Comparison of ENCODE assay signal across 9 cellular contexts in the genomic region with DNA sequence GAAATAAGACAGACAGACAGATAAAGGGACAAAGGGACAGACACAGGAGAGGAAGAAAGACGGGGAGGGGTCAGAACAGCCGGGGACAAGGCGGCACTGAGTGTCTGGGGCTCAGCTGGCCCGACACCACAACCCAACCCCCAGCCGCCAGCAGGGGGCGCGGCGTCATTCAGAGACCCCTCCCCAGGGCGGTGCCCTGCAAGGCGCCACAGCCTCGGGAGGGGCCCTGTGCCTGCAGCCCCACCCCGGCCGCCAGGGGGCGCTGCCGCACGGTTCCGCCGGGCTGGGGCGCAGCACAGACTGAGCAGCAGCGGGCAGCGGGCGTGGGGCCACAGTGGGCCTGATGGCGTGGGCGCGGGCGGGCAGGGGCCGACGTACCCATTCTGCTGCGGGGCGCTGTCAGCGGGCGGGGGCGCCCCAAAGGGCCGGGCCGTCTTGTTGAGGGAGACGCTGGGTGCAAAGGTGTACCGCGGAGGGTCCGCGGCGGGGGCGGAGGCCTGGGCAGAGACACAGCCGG. TPM values are rescaled to one million over a fixed set of nuclear protein-coding genes. Genes with fewer than 3 reads are reported as not detected.
A peak's percentile ranks its signal among the peaks of the same experiment; 100 is the strongest.
DNase-seq lines count a peak whose midpoint lies in the region; ATAC-seq, FAIRE-seq and TF ChIP-seq lines count a peak whose summit lies in the region.
"Had no signal": no experiment of that assay in that cellular context is flagged by ENCODE, and none has a peak within 500 bp of the region (broad histone marks: within the 10 kb centered on the region; RNA-seq: fewer than 3 reads in every experiment).

No MANE protein-coding gene starts in this region.

- peaks cover 16% of the 10 kb centered on the region for H3K36me3 Mint-ChIP-seq in activated naive CD8-positive, alpha-beta T cell treated with anti-CD3 and anti-CD28 coated beads, Interleukin-2, amount 50 U/mL, for 24 hours (ENCODE audit: low read depth)

- DNase-seq in D721Med (ENCODE audit: insufficient read length, low spot score), result peak; percentile 57
- peak; percentile 98 for DNase-seq in HuH-7 (ENCODE audit: low spot score)
- DNase-seq in activated naive CD8-positive, alpha-beta T cell treated with anti-CD3 and anti-CD28 coated beads, Interleukin-2, amount 50 U/mL, for 24 hours, result peak; percentile 64
- peak in 1 of 2 donors; percentile 85 for DNase-seq in left lung
- DNase-seq in SW480 (ENCODE audit: low spot score), result no peak
- DNase-seq in omental fat pad (ENCODE audit: low spot score), result no peak
- no peak for DNase-seq in GOT3 (lab: John Stamatoyannopoulos, UW)
- no peak for DNase-seq in cerebellum (ENCODE audit: low spot score)

- TF ChIP-seq CTCF in D721Med (IDR thresholded peaks at IDR 0.05; ENCODE audit: insufficient read depth, missing control alignments) (peak; percentile 21), left lung (IDR thresholded peaks at IDR 0.05) (peak; percentile 47 to 69), omental fat pad (IDR thresholded peaks at IDR 0.05) (no peak)

- peak; percentile 6 for ATAC-seq in activated naive CD8-positive, alpha-beta T cell treated with anti-CD3 and anti-CD28 coated beads, Interleukin-2, amount 50 U/mL, for 24 hours
- no peak for ATAC-seq in left lung
- ATAC-seq in omental fat pad (ENCODE audit: low FRiP score), result no peak

- H3K27me3 ChIP-seq in left lung, result no peaks in the 10 kb centered on the region

- no peaks in the 10 kb centered on the region for H3K9me3 ChIP-seq in left lung

- no peak overlapping the region for H3K27ac Mint-ChIP-seq in activated naive CD8-positive, alpha-beta T cell treated with anti-CD3 and anti-CD28 coated beads, Interleukin-2, amount 50 U/mL, for 24 hours
- H3K27ac Mint-ChIP-seq: T-cell had no signal

- peaks cover 29 to 59% of the 10 kb centered on the region in 2 donors for H3K4me1 ChIP-seq in left lung

- peaks cover 0 to 68% of the 10 kb centered on the region in 2 donors for H3K36me3 ChIP-seq in left lung

- no peak overlapping the region for H3K4me3 Mint-ChIP-seq in activated naive CD8-positive, alpha-beta T cell treated with anti-CD3 and anti-CD28 coated beads, Interleukin-2, amount 50 U/mL, for 24 hours
- H3K4me3 Mint-ChIP-seq: T-cell had no signal

- H3K27me3 Mint-ChIP-seq in activated naive CD8-positive, alpha-beta T cell treated with anti-CD3 and anti-CD28 coated beads, Interleukin-2, amount 50 U/mL, for 24 hours, result no peaks in the 10 kb centered on the region
- H3K27me3 Mint-ChIP-seq: T-cell had no signal

- intact Hi-C loops in left lung (cut with DNase I), result no loop called here

- no peaks in the 10 kb centered on the region for H3K9me3 Mint-ChIP-seq in activated naive CD8-positive, alpha-beta T cell treated with anti-CD3 and anti-CD28 coated beads, Interleukin-2, amount 50 U/mL, for 24 hours
- H3K9me3 Mint-ChIP-seq: T-cell had no signal

- no peak overlapping the region for H3K4me3 ChIP-seq in left lung

- H3K4me1 Mint-ChIP-seq in activated naive CD8-positive, alpha-beta T cell treated with anti-CD3 and anti-CD28 coated beads, Interleukin-2, amount 50 U/mL, for 24 hours, result peaks cover 31% of the 10 kb centered on the region

- H3K27ac ChIP-seq in left lung, result no peak overlapping the region

- no peak for FAIRE-seq in D721Med (lab: Jason Lieb, UNC)

RNA-seq across cellular contexts. Expression of a gene that starts 5.9 kb away (rescaled TPM):
- total RNA-seq in left lung (100 to 1,000 TPM; 107 to 141 TPM), omental fat pad (10 to 100 TPM; 20.0 to 63.2 (median 34.2) TPM), cerebellum (10.4 TPM)

RNA-seq across cellular contexts. Expression of a gene that starts 18.1 kb away (rescaled TPM):
- 10 to 100 TPM; 43.2 to 83.1 TPM for total RNA-seq in left lung
- 10 to 100 TPM; 33.5 to 78.5 (median 38.3) TPM for total RNA-seq in omental fat pad
- 139 TPM for total RNA-seq in cerebellum

RNA-seq across cellular contexts. Expression of a gene that starts 18.1 kb away (rescaled TPM):
- total RNA-seq in left lung, result 10 to 100 TPM; 18.2 to 90.5 TPM
- total RNA-seq in omental fat pad, result 10 to 100 TPM in 3 of 4 donors, 1 to 10 TPM in 1; 7.4 to 41.0 (median 16.3) TPM
- total RNA-seq in cerebellum, result 6.4 TPM

RNA-seq across cellular contexts. Expression of a gene that starts 25.3 kb away (rescaled TPM):
- total RNA-seq in left lung, result 10 to 100 TPM; 65.9 to 86.7 TPM
- 10 to 100 TPM; 66.2 to 93.7 (median 73.6) TPM for total RNA-seq in omental fat pad
- total RNA-seq in cerebellum, result 50.5 TPM

RNA-seq across cellular contexts. Expression of a gene that starts 44.9 kb away (rescaled TPM):
- total RNA-seq in left lung (1 to 10 TPM; 2.7 to 4.1 TPM), omental fat pad (1 to 10 TPM in 3 of 4 donors, not detected in 1; 1.6 to 2.8 (median 2.1) TPM), cerebellum (5.9 TPM)

Comparison
In these comparisons a context has a peak if more than half of its experiments do, and no peak if none do; other contexts are left out.
1. DNase-seq: peak in D721Med (single experiment), HuH-7 (single experiment) and activated naive CD8-positive, alpha-beta T cell treated with anti-CD3 and anti-CD28 coated beads, Interleukin-2, amount 50 U/mL, for 24 hours (single experiment); none in SW480 (single experiment), omental fat pad (single experiment), GOT3 (single experiment) and cerebellum (single experiment).
2. CTCF ChIP-seq: peak in D721Med (single experiment) and left lung (2 of 2); none in omental fat pad (0 of 3).